ENCODE assay signal across 1 cellular context in the genomic region with DNA sequence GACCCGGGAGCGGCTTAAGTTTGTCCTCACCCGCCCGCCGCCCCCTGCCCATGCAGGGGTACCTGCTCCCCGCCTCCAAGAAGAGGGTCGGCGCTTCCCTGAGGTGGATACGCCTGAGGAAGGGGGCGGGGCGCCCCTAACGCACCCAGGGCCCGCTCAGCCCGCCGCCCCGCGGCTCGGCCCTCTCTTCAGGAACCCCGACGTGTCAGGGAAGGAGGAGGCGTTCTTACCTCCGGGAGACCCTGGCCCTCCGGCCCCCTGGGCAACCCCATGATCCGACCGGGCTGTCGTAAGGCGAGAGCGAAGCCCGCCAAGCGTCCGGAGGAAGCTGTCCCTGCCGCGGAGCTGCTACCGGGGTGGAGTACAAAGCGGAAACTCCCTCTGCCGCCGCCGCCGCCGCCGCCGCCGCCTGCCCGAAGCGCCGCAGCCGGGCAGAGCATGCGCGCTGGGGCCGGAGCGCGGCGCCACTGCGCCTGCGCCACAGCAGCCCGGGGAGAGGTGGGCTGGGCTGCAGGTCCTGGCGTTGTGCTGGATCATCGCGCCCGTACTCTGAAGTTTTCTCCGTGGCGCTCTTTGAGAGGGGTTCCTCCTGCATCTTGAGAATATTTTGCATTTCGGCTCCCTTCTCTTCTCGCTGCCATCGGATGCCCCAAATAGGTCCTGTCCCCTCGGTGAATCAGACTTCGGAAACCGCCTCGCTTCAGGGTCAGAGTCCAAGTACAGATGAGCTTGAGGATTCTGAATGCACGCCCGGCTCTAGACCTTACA.
TF ChIP-seq lines count a peak whose summit lies in the region.

A gene with protein sequence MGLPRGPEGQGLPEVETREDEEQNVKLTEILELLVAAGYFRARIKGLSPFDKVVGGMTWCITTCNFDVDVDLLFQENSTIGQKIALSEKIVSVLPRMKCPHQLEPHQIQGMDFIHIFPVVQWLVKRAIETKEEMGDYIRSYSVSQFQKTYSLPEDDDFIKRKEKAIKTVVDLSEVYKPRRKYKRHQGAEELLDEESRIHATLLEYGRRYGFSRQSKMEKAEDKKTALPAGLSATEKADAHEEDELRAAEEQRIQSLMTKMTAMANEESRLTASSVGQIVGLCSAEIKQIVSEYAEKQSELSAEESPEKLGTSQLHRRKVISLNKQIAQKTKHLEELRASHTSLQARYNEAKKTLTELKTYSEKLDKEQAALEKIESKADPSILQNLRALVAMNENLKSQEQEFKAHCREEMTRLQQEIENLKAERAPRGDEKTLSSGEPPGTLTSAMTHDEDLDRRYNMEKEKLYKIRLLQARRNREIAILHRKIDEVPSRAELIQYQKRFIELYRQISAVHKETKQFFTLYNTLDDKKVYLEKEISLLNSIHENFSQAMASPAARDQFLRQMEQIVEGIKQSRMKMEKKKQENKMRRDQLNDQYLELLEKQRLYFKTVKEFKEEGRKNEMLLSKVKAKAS (minus strand): TSS at position 347 of the 768 bp plus-strand sequence. CDS start 75 bp downstream, at position 272.

TF ChIP-seq in K562, 482 proteins besides CTCF, POLR2A, EP300 and RAD21 (continued from another document and continues in another):
- TF ChIP-seq, protein P1, sequence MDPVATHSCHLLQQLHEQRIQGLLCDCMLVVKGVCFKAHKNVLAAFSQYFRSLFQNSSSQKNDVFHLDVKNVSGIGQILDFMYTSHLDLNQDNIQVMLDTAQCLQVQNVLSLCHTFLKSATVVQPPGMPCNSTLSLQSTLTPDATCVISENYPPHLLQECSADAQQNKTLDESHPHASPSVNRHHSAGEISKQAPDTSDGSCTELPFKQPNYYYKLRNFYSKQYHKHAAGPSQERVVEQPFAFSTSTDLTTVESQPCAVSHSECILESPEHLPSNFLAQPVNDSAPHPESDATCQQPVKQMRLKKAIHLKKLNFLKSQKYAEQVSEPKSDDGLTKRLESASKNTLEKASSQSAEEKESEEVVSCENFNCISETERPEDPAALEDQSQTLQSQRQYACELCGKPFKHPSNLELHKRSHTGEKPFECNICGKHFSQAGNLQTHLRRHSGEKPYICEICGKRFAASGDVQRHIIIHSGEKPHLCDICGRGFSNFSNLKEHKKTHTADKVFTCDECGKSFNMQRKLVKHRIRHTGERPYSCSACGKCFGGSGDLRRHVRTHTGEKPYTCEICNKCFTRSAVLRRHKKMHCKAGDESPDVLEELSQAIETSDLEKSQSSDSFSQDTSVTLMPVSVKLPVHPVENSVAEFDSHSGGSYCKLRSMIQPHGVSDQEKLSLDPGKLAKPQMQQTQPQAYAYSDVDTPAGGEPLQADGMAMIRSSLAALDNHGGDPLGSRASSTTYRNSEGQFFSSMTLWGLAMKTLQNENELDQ (CRISPR knock-in tag; IDR thresholded peaks at IDR 0.05; ENCODE audit: borderline replicate concordance) = no peak
- TF ChIP-seq FOXJ3 (CRISPR knock-in tag; IDR thresholded peaks at IDR 0.05) (no peak), PTBP1 (IDR thresholded peaks at IDR 0.05; ENCODE audit: low read depth, low read length) (no peak), ZFX (CRISPR knock-in tag; IDR thresholded peaks at IDR 0.05) (peak; percentile 66), RBM34 (IDR thresholded peaks at IDR 0.05; ENCODE audit: borderline replicate concordance, insufficient read depth, low read length) (no peak), ZNF212 (CRISPR knock-in tag; IDR thresholded peaks at IDR 0.05) (no peak), LEF1 (IDR thresholded peaks at IDR 0.05) (no peak), ZNF23 (CRISPR knock-in tag; IDR thresholded peaks at IDR 0.05) (no peak), JUND (IDR thresholded peaks at IDR 0.05; ENCODE audit: borderline replicate concordance, low read depth, low read length) (no peak), JUND (tag; IDR thresholded peaks at IDR 0.05; ENCODE audit: borderline replicate concordance, low read depth, low read length) (no peak), EZH2 (IDR thresholded peaks at IDR 0.05; ENCODE audit: borderline replicate concordance, low read depth, low read length) (no peak), ZNF263 (CRISPR knock-in tag; IDR thresholded peaks at IDR 0.05; ENCODE audit: borderline replicate concordance) (no peak), OTX1 (CRISPR knock-in tag; IDR thresholded peaks at IDR 0.05) (no peak), TBP (optimal IDR thresholded peaks at IDR 0.05; ENCODE audit: low read depth, low read length) (no peak), ZNF282 (CRISPR knock-in tag; IDR thresholded peaks at IDR 0.05) (no peak), MYBL2 (IDR thresholded peaks at IDR 0.05; ENCODE audit: low read depth) (no peak), MYBL2 (CRISPR knock-in tag; IDR thresholded peaks at IDR 0.05; ENCODE audit: borderline replicate concordance) (no peak), ZNF830 (CRISPR knock-in tag; IDR thresholded peaks at IDR 0.05) (no peak), DNMT1 (IDR thresholded peaks at IDR 0.05) (no peak)
- TF ChIP-seq, protein P2, sequence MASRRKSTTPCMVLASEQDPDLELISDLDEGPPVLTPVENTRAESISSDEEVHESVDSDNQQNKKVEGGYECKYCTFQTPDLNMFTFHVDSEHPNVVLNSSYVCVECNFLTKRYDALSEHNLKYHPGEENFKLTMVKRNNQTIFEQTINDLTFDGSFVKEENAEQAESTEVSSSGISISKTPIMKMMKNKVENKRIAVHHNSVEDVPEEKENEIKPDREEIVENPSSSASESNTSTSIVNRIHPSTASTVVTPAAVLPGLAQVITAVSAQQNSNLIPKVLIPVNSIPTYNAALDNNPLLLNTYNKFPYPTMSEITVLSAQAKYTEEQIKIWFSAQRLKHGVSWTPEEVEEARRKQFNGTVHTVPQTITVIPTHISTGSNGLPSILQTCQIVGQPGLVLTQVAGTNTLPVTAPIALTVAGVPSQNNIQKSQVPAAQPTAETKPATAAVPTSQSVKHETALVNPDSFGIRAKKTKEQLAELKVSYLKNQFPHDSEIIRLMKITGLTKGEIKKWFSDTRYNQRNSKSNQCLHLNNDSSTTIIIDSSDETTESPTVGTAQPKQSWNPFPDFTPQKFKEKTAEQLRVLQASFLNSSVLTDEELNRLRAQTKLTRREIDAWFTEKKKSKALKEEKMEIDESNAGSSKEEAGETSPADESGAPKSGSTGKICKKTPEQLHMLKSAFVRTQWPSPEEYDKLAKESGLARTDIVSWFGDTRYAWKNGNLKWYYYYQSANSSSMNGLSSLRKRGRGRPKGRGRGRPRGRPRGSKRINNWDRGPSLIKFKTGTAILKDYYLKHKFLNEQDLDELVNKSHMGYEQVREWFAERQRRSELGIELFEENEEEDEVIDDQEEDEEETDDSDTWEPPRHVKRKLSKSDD (conservative IDR thresholded peaks at IDR 0.05; ENCODE audit: low read length) = no peak
- TF ChIP-seq, protein P3, sequence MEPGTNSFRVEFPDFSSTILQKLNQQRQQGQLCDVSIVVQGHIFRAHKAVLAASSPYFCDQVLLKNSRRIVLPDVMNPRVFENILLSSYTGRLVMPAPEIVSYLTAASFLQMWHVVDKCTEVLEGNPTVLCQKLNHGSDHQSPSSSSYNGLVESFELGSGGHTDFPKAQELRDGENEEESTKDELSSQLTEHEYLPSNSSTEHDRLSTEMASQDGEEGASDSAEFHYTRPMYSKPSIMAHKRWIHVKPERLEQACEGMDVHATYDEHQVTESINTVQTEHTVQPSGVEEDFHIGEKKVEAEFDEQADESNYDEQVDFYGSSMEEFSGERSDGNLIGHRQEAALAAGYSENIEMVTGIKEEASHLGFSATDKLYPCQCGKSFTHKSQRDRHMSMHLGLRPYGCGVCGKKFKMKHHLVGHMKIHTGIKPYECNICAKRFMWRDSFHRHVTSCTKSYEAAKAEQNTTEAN (CRISPR knock-in tag; IDR thresholded peaks at IDR 0.05) = no peak
- TF ChIP-seq, protein P4, sequence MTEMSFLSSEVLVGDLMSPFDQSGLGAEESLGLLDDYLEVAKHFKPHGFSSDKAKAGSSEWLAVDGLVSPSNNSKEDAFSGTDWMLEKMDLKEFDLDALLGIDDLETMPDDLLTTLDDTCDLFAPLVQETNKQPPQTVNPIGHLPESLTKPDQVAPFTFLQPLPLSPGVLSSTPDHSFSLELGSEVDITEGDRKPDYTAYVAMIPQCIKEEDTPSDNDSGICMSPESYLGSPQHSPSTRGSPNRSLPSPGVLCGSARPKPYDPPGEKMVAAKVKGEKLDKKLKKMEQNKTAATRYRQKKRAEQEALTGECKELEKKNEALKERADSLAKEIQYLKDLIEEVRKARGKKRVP (CRISPR knock-in tag; IDR thresholded peaks at IDR 0.05) = no peak
- TF ChIP-seq, protein P5, sequence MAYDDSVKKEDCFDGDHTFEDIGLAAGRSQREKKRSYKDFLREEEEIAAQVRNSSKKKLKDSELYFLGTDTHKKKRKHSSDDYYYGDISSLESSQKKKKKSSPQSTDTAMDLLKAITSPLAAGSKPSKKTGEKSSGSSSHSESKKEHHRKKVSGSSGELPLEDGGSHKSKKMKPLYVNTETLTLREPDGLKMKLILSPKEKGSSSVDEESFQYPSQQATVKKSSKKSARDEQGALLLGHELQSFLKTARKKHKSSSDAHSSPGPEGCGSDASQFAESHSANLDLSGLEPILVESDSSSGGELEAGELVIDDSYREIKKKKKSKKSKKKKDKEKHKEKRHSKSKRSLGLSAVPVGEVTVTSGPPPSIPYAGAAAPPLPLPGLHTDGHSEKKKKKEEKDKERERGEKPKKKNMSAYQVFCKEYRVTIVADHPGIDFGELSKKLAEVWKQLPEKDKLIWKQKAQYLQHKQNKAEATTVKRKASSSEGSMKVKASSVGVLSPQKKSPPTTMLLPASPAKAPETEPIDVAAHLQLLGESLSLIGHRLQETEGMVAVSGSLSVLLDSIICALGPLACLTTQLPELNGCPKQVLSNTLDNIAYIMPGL (CRISPR knock-in tag; IDR thresholded peaks at IDR 0.05) = no peak
- TF ChIP-seq, protein P6, sequence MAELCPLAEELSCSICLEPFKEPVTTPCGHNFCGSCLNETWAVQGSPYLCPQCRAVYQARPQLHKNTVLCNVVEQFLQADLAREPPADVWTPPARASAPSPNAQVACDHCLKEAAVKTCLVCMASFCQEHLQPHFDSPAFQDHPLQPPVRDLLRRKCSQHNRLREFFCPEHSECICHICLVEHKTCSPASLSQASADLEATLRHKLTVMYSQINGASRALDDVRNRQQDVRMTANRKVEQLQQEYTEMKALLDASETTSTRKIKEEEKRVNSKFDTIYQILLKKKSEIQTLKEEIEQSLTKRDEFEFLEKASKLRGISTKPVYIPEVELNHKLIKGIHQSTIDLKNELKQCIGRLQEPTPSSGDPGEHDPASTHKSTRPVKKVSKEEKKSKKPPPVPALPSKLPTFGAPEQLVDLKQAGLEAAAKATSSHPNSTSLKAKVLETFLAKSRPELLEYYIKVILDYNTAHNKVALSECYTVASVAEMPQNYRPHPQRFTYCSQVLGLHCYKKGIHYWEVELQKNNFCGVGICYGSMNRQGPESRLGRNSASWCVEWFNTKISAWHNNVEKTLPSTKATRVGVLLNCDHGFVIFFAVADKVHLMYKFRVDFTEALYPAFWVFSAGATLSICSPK (IDR thresholded peaks at IDR 0.05; ENCODE audit: borderline replicate concordance) = no peak
- TF ChIP-seq, protein P7, sequence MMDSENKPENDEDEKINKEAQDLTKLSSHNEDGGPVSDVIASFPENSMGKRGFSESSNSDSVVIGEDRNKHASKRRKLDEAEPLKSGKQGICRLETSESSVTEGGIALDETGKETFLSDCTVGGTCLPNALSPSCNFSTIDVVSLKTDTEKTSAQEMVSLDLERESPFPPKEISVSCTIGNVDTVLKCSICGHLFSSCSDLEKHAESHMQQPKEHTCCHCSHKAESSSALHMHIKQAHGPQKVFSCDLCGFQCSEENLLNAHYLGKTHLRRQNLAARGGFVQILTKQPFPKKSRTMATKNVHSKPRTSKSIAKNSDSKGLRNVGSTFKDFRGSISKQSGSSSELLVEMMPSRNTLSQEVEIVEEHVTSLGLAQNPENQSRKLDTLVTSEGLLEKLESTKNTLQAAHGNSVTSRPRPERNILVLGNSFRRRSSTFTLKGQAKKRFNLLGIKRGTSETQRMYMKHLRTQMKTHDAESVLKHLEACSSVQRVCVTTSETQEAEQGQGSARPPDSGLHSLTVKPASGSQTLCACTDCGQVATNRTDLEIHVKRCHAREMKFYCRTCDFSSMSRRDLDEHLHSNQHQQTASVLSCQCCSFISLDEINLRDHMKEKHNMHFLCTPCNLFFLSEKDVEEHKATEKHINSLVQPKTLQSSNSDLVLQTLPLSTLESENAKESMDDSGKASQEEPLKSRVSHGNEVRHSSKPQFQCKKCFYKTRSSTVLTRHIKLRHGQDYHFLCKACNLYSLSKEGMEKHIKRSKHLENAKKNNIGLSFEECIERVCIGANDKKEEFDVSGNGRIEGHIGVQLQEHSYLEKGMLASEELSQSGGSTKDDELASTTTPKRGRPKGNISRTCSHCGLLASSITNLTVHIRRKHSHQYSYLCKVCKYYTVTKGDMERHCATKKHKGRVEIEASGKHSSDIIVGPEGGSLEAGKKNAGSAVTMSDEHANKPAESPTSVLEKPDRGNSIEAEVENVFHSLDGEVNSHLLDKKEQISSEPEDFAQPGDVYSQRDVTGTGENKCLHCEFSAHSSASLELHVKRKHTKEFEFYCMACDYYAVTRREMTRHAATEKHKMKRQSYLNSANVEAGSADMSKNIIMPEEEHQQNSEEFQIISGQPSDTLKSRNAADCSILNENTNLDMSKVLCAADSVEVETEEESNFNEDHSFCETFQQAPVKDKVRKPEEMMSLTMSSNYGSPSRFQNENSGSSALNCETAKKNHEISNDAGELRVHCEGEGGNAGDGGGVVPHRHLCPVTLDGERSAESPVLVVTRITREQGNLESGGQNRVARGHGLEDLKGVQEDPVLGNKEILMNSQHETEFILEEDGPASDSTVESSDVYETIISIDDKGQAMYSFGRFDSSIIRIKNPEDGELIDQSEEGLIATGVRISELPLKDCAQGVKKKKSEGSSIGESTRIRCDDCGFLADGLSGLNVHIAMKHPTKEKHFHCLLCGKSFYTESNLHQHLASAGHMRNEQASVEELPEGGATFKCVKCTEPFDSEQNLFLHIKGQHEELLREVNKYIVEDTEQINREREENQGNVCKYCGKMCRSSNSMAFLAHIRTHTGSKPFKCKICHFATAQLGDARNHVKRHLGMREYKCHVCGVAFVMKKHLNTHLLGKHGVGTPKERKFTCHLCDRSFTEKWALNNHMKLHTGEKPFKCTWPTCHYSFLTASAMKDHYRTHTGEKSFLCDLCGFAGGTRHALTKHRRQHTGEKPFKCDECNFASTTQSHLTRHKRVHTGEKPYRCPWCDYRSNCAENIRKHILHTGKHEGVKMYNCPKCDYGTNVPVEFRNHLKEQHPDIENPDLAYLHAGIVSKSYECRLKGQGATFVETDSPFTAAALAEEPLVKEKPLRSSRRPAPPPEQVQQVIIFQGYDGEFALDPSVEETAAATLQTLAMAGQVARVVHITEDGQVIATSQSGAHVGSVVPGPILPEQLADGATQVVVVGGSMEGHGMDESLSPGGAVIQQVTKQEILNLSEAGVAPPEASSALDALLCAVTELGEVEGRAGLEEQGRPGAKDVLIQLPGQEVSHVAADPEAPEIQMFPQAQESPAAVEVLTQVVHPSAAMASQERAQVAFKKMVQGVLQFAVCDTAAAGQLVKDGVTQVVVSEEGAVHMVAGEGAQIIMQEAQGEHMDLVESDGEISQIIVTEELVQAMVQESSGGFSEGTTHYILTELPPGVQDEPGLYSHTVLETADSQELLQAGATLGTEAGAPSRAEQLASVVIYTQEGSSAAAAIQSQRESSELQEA (IDR thresholded peaks at IDR 0.05; ENCODE audit: low read depth) = no peak
